11 cellular contexts compared by ENCODE assay signal in genomic region chr6:35611235-35611634, GRCh38.
DNase-seq lines count a peak whose midpoint lies in the region; ATAC-seq, FAIRE-seq and TF ChIP-seq lines count a peak whose summit lies in the region.
"Had no signal": no experiment of that assay in that cellular context is flagged by ENCODE, and none has a peak within 500 bp of the region (broad histone marks: within the 10 kb centered on the region; RNA-seq: fewer than 3 reads in every experiment).

No MANE protein-coding gene starts in this region.

- no peak for TF ChIP-seq POLR2A in vagina (IDR thresholded peaks at IDR 0.05)

- intact Hi-C loops in Right ventricle myocardium inferior (cut with DNase I) = no loop called here
- intact Hi-C loops in cardiac septum (cut with DNase I) = no loop called here
- intact Hi-C loops in mucosa of descending colon (cut with DNase I, micrococcal nuclease) = no loop called here
- intact Hi-C loops in vagina (cut with DNase I) = no loop called here

- H3K27me3 ChIP-seq in astrocyte (ENCODE audit: insufficient read depth, low read length) (no peaks in the 10 kb centered on the region), vagina (no peaks in the 10 kb centered on the region)
- H3K27me3 ChIP-seq: sigmoid colon had no signal

- FAIRE-seq in astrocyte (lab: Jason Lieb, UNC) = peak; percentile 20
- FAIRE-seq: islet of Langerhans had no signal

- TF ChIP-seq CTCF in astrocyte (IDR thresholded peaks at IDR 0.05; ENCODE audit: insufficient read depth, low read depth, low read length) (no peak), mucosa of descending colon (IDR thresholded peaks at IDR 0.05) (no peak), vagina (IDR thresholded peaks at IDR 0.05) (no peak), endothelial cell (IDR thresholded peaks at IDR 0.05; ENCODE audit: unreplicated experiment) (no peak)

- H3K36me3 Mint-ChIP-seq in astrocyte (ENCODE audit: low read depth, unreplicated experiment) (peaks cover 3% of the 10 kb centered on the region), endothelial cell (ENCODE audit: low read depth, unreplicated experiment) (no peaks in the 10 kb centered on the region)

- H3K9ac ChIP-seq in astrocyte (ENCODE audit: low read length) = no peak overlapping the region

- no peaks in the 10 kb centered on the region for H3K79me2 ChIP-seq in astrocyte (ENCODE audit: insufficient read depth, low read length)

- no peaks in the 10 kb centered on the region for H4K20me1 ChIP-seq in astrocyte (ENCODE audit: insufficient read depth, low read length)

- H3K27ac Mint-ChIP-seq in astrocyte (ENCODE audit: unreplicated experiment) (peak overlapping the region; percentile 89), endothelial cell (ENCODE audit: unreplicated experiment) (no peak overlapping the region)
- H3K27ac Mint-ChIP-seq: dendritic cell treated with granulocyte-macrophage colony-stimulating factor and Interleukin-4, amounts not matched to agents 40 ng/mL and 50 ng/mL, for 4 days had no signal

- H3K27me3 Mint-ChIP-seq in astrocyte (ENCODE audit: low read depth, unreplicated experiment) (no peaks in the 10 kb centered on the region), endothelial cell (ENCODE audit: unreplicated experiment) (peaks cover 2% of the 10 kb centered on the region)
- H3K27me3 Mint-ChIP-seq: dendritic cell treated with granulocyte-macrophage colony-stimulating factor and Interleukin-4, amounts not matched to agents 40 ng/mL and 50 ng/mL, for 4 days had no signal

- no peaks in the 10 kb centered on the region for H3K36me3 ChIP-seq in astrocyte (ENCODE audit: insufficient read depth, low read length)
- H3K36me3 ChIP-seq in mucosa of descending colon (ENCODE audit: low read depth) = peaks cover 8% of the 10 kb centered on the region
- peaks cover 0 to 70% of the 10 kb centered on the region in 2 donors for H3K36me3 ChIP-seq in vagina

- H3K4me1 ChIP-seq in astrocyte (ENCODE audit: insufficient read depth, low read length) = no peaks in the 10 kb centered on the region
- H3K4me1 ChIP-seq in mucosa of descending colon (ENCODE audit: low read depth) = no peaks in the 10 kb centered on the region
- no peaks in the 10 kb centered on the region for H3K4me1 ChIP-seq in vagina

- DNase-seq in Right ventricle myocardium inferior (ENCODE audit: missing footprints) (no peak), cardiac septum (ENCODE audit: low spot score) (no peak), astrocyte (ENCODE audit: low read depth) (peak; percentile 87), mucosa of descending colon (no peak), vagina (ENCODE audit: extremely low spot score in 2 of 2) (no peak), DMS153 treated with DMSO at 0.1 percent for 48 hours (lab: John Stamatoyannopoulos, UW; ENCODE audit: unreplicated experiment) (no peak), endothelial cell (ENCODE audit: low spot score) (no peak)
- DNase-seq: sigmoid colon had no signal

- peak overlapping the region; percentile 9 for H3K4me2 ChIP-seq in astrocyte (ENCODE audit: low read length)

- H2AFZ ChIP-seq in astrocyte (ENCODE audit: low read depth, low read length) = no peak overlapping the region

- peaks cover 12% of the 10 kb centered on the region for H3K4me1 Mint-ChIP-seq in astrocyte (ENCODE audit: low read depth, unreplicated experiment)
- H3K4me1 Mint-ChIP-seq in endothelial cell (ENCODE audit: unreplicated experiment) = no peaks in the 10 kb centered on the region

- H3K9me3 Mint-ChIP-seq in astrocyte (ENCODE audit: unreplicated experiment) (peaks cover 2% of the 10 kb centered on the region), endothelial cell (ENCODE audit: unreplicated experiment) (no peaks in the 10 kb centered on the region)

- ATAC-seq in Right ventricle myocardium inferior (peak; percentile 52), mucosa of descending colon (peak; percentile 51), HG02642 (IDR thresholded peaks at IDR 0.05; ENCODE audit: poor library complexity, unreplicated experiment) (no peak)

- no peaks in the 10 kb centered on the region for H3K9me3 ChIP-seq in astrocyte (ENCODE audit: insufficient read depth, low read depth, low read length)
- no peaks in the 10 kb centered on the region for H3K9me3 ChIP-seq in mucosa of descending colon
- H3K9me3 ChIP-seq in vagina = no peaks in the 10 kb centered on the region
- H3K9me3 ChIP-seq: sigmoid colon had no signal

- H3K4me3 Mint-ChIP-seq in astrocyte (ENCODE audit: unreplicated experiment) = no peak overlapping the region
- no peak overlapping the region for H3K4me3 Mint-ChIP-seq in endothelial cell (ENCODE audit: unreplicated experiment)
- H3K4me3 Mint-ChIP-seq: dendritic cell treated with granulocyte-macrophage colony-stimulating factor and Interleukin-4, amounts not matched to agents 40 ng/mL and 50 ng/mL, for 4 days had no signal

- H3K4me3 ChIP-seq in astrocyte (ENCODE audit: insufficient read depth, low read depth, low read length) (no peak overlapping the region), mucosa of descending colon (no peak overlapping the region), vagina (no peak overlapping the region)
- H3K4me3 ChIP-seq: sigmoid colon had no signal

- no peak overlapping the region for H3K27ac ChIP-seq in astrocyte (ENCODE audit: low read depth, low read length)
- peak overlapping the region; percentile 42 for H3K27ac ChIP-seq in vagina
